In genomic region chr15:96838088-96838487, GRCh38 we compare ENCODE assay signal across 20 cellular contexts.
DNase-seq lines count a peak whose midpoint lies in the region; ATAC-seq and TF ChIP-seq lines count a peak whose summit lies in the region.
"Had no signal": no experiment of that assay in that cellular context is flagged by ENCODE, and none has a peak within 500 bp of the region (broad histone marks: within the 10 kb centered on the region; RNA-seq: fewer than 3 reads in every experiment).

No MANE protein-coding gene starts in this region.

- intact Hi-C loops in heart left ventricle (cut with DNase I), result no loop called here

- H3K27ac ChIP-seq in SK-N-MC (peak overlapping the region; percentile 98), heart left ventricle (no peak overlapping the region)
- H3K27ac ChIP-seq: BLaER1, PC-9 had no signal

- H3K9ac ChIP-seq in SK-N-MC (ENCODE audit: insufficient read length), result peak overlapping the region; percentile 38
- H3K9ac ChIP-seq: BLaER1 had no signal

- ATAC-seq in heart left ventricle, result no peak
- no peak for ATAC-seq in HG03097 (IDR thresholded peaks at IDR 0.05; ENCODE audit: low FRiP score, unreplicated experiment)
- ATAC-seq: CD8-positive, alpha-beta T cell; T-cell had no signal

- H3K4me3 ChIP-seq in SK-N-MC, result peak overlapping the region; percentile 65
- H3K4me3 ChIP-seq in fibroblast of mammary gland (ENCODE audit: control insufficient read depth, low read depth, low read length), result no peak overlapping the region
- no peak overlapping the region for H3K4me3 ChIP-seq in heart left ventricle
- H3K4me3 ChIP-seq: BLaER1, PC-9 had no signal

- TF ChIP-seq CTCF in fibroblast of mammary gland (conservative IDR thresholded peaks at IDR 0.05; ENCODE audit: control insufficient read depth, insufficient read depth, low read depth, low read length), result no peak
- TF ChIP-seq CTCF in heart left ventricle (IDR thresholded peaks at IDR 0.05), result no peak

- H3K4me1 ChIP-seq in heart left ventricle, result no peaks in the 10 kb centered on the region
- H3K4me1 ChIP-seq: BLaER1 had no signal

- no peaks in the 10 kb centered on the region for H3K27me3 ChIP-seq in heart left ventricle
- H3K27me3 ChIP-seq: BLaER1 had no signal

- DNase-seq in HT1080 (ENCODE audit: low read depth), result peak; percentile 42
- peak; percentile 66 for DNase-seq in SK-N-MC (ENCODE audit: low read depth, low spot score)
- DNase-seq in fibroblast of mammary gland (ENCODE audit: low read depth), result peak; percentile 64
- peak; percentile 4 for DNase-seq in pons (ENCODE audit: low spot score)
- no peak for DNase-seq in AG20443 (ENCODE audit: low spot score)
- no peak for DNase-seq in heart left ventricle
- DNase-seq in SKM-1 treated with dmso at 0.1 percent for 144 hours (lab: John Stamatoyannopoulos, UW; ENCODE audit: unreplicated experiment), result no peak
- DNase-seq: CD8-positive, alpha-beta T cell; DMS79 treated with DMSO at 0.1 percent for 48 hours; GF-D8; H7; Kasumi-1; NCI-H1436; NCI-H2029; NCI-H2171 treated with DMSO at 0.1 percent for 48 hours; NCI-H774; PC-9; T-cell had no signal

- no peaks in the 10 kb centered on the region for H3K9me3 ChIP-seq in SK-N-MC (ENCODE audit: low read depth, low read length)
- peaks cover 0 to 23% (median 3%) of the 10 kb centered on the region in 12 donors for H3K9me3 ChIP-seq in heart left ventricle

- no peaks in the 10 kb centered on the region for H3K36me3 ChIP-seq in SK-N-MC (ENCODE audit: insufficient read depth, low read length)
- H3K36me3 ChIP-seq in heart left ventricle, result no peaks in the 10 kb centered on the region
- H3K36me3 ChIP-seq: BLaER1 had no signal

- no peak for TF ChIP-seq POLR2A in heart left ventricle (IDR thresholded peaks at IDR 0.05)

Comparison
In these comparisons a context has a peak if more than half of its experiments do, and no peak if none do; other contexts are left out.
1. DNase-seq: peak in HT1080 (single experiment), SK-N-MC (single experiment), fibroblast of mammary gland (single experiment) and pons (single experiment); none in AG20443 (single experiment), heart left ventricle (0 of 5) and SKM-1 treated with dmso at 0.1 percent for 144 hours (single experiment).